14 cellular contexts compared by ENCODE assay signal in the genomic region with DNA sequence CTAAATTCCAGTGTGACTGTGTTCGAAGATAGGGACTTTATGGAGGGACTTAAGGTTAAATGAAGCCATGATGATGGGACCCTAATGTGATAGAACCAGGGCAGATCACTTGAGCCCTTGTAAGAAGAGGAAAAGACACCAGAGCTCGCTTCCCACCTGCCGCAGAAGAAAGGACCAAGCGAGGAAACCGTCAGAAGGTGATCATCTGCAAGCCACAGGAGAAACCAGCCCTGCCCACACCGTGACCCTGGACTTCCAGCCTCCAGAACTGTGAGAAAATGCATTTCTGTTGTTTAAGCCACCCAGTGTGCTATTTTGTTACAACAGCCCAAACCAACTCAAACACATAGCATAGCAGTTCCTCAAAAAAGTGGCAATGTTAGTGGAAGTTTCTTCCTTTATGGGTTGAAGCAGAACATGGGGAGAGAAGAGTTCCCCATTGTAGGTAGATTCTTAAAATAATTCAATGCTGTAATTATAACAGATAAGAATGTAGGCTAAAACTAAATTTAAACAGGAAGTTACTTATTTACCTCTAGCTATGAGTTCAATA.
"Had no signal": no experiment of that assay in that cellular context is flagged by ENCODE, and none has a peak within 500 bp of the region (broad histone marks: within the 10 kb centered on the region; RNA-seq: fewer than 3 reads in every experiment).

No MANE protein-coding gene starts in this region.

- H3K4me3 ChIP-seq: adrenal gland, coronary artery, psoas muscle, spleen, tibial nerve had no signal

- H3K4me1 ChIP-seq: adrenal gland, psoas muscle had no signal

- H3K9me3 ChIP-seq: adrenal gland, psoas muscle had no signal

- H3K27me3 ChIP-seq: adrenal gland, tibial nerve had no signal

- DNase-seq: activated CD4-positive, alpha-beta T cell treated with anti-CD3 and anti-CD28 coated beads for 4 hours; activated CD8-positive, alpha-beta T cell treated with anti-CD3 and anti-CD28 coated beads for 36 hours; activated naive CD4-positive, alpha-beta T cell treated with anti-CD3 and anti-CD28 coated beads, Interleukin-2, amount 50 U/mL, for 16 hours; adrenal gland; central memory CD4-positive, alpha-beta T cell; effector CD4-positive, alpha-beta T cell; hippocampal formation; psoas muscle; spleen; stimulated activated CD4-positive, alpha-beta T cell treated with anti-CD3 and anti-CD28 coated beads, Interleukin-1b, Interleukin-23, amount 100 ng/mL, for 48 hours had no signal

- H3K27ac ChIP-seq: adrenal gland, coronary artery, psoas muscle, spleen, tibial nerve had no signal

- ATAC-seq: activated CD8-positive, alpha-beta T cell treated with anti-CD3 and anti-CD28 coated beads for 36 hours; psoas muscle; sciatic nerve; stimulated activated memory B cell treated with anti-CD40 and anti-IgM and Interleukin-4, amounts not matched to agents 10 μg/mL and 1 μg/mL and 100 μg/mL, for 72 hours had no signal

- H3K36me3 ChIP-seq: adrenal gland, spleen, tibial nerve had no signal
